Comparison of ENCODE assay signal across 20 cellular contexts in genomic region chr19:9329999-9330398, GRCh38.
"Had no signal": no experiment of that assay in that cellular context is flagged by ENCODE, and none has a peak within 500 bp of the region (broad histone marks: within the 10 kb centered on the region; RNA-seq: fewer than 3 reads in every experiment).

No MANE protein-coding gene starts in this region.

- H3K27me3 ChIP-seq: dorsolateral prefrontal cortex, neural progenitor cell, right atrium auricular region, spleen, tibial nerve, upper lobe of left lung had no signal

- H3K4me1 ChIP-seq: neural progenitor cell, parathyroid adenoma, prostate gland had no signal

- H3K9ac ChIP-seq: neural progenitor cell, parathyroid adenoma had no signal

- H3K27ac Mint-ChIP-seq: mesothelial cell of epicardium; naive B cell; natural killer cell treated with Interleukin-12 subunit alpha and Interleukin-12 subunit beta and Interleukin-15 and Interleukin-18, amount 100 ng/mL, for 72 hours; neural progenitor cell; stimulated activated memory B cell treated with anti-CD40 and anti-IgM and Interleukin-4, amounts not matched to agents 10 μg/mL and 1 μg/mL and 100 μg/mL, for 72 hours had no signal

- H3K4me1 Mint-ChIP-seq: mesothelial cell of epicardium, neural progenitor cell had no signal

- H3K4me3 Mint-ChIP-seq: mesothelial cell of epicardium; natural killer cell treated with Interleukin-12 subunit alpha and Interleukin-12 subunit beta and Interleukin-15 and Interleukin-18, amount 100 ng/mL, for 72 hours; neural progenitor cell; stimulated activated memory B cell treated with anti-CD40 and anti-IgM and Interleukin-4, amounts not matched to agents 10 μg/mL and 1 μg/mL and 100 μg/mL, for 72 hours had no signal

- DNase-seq: dorsolateral prefrontal cortex; effector CD8-positive, alpha-beta T cell; mesenchymal stem cell; mucosa of descending colon; naive B cell; spleen; stimulated activated CD4-positive, alpha-beta T cell treated with anti-CD3 and anti-CD28 coated beads, Interleukin-4, amount 100 ng/mL, for 4 hours; stimulated activated naive CD8-positive, alpha-beta T cell treated with anti-CD3 and anti-CD28 coated beads, Interleukin-15, Interleukin-2, amounts not matched to agents 100 U/mL and 50 U/mL, for 24 hours; upper lobe of left lung had no signal

- H3K4me3 ChIP-seq: dorsolateral prefrontal cortex, mucosa of descending colon, prostate gland, right atrium auricular region, skin epidermis, thoracic aorta, tibial nerve, upper lobe of left lung had no signal

- H3K27me3 Mint-ChIP-seq: naive B cell; natural killer cell treated with Interleukin-12 subunit alpha and Interleukin-12 subunit beta and Interleukin-15 and Interleukin-18, amount 100 ng/mL, for 72 hours; stimulated activated memory B cell treated with anti-CD40 and anti-IgM and Interleukin-4, amounts not matched to agents 10 μg/mL and 1 μg/mL and 100 μg/mL, for 72 hours had no signal

- ATAC-seq: left lobe of liver; mucosa of descending colon; natural killer cell treated with Interleukin-12 subunit alpha and Interleukin-12 subunit beta and Interleukin-15 and Interleukin-18, amount 100 ng/mL, for 72 hours; stimulated activated memory B cell treated with anti-CD40 and anti-IgM and Interleukin-4, amounts not matched to agents 10 μg/mL and 1 μg/mL and 100 μg/mL, for 72 hours; stimulated activated naive CD8-positive, alpha-beta T cell treated with anti-CD3 and anti-CD28 coated beads, Interleukin-15, Interleukin-2, amounts not matched to agents 100 U/mL and 50 U/mL, for 24 hours had no signal

- H3K27ac ChIP-seq: dorsolateral prefrontal cortex, neural progenitor cell, parathyroid adenoma, prostate gland, right atrium auricular region, skin epidermis, spleen, thoracic aorta, tibial nerve, upper lobe of left lung had no signal
